ENCODE assay signal across 11 cellular contexts in genomic region chr10:103765168-103765567, GRCh38.
DNase-seq lines count a peak whose midpoint lies in the region; ATAC-seq, FAIRE-seq and TF ChIP-seq lines count a peak whose summit lies in the region.
"Had no signal": no experiment of that assay in that cellular context is flagged by ENCODE, and none has a peak within 500 bp of the region (broad histone marks: within the 10 kb centered on the region; RNA-seq: fewer than 3 reads in every experiment).

No MANE protein-coding gene starts in this region.

- in situ Hi-C loops in mammary epithelial cell (cut with MboI; ENCODE audit: low sequenced_read_pairs in 2 of 2): no loop called here

- 66% methylated on average over 4 of the region's 6 CpGs for WGBS in mammary epithelial cell (ENCODE audit: low coverage, missing lambda C conversion rate)

- no peak overlapping the region for H3K4me2 ChIP-seq in mammary epithelial cell (ENCODE audit: insufficient read depth, low read depth, low read length)

- H3K9me3 ChIP-seq in mammary epithelial cell (replicated peaks; ENCODE audit: insufficient read depth, low read length) (no peaks in the 10 kb centered on the region), breast epithelium (no peaks in the 10 kb centered on the region)
- H3K9me3 ChIP-seq: MG63, transverse colon had no signal

- TF ChIP-seq POLR2A in breast epithelium (IDR thresholded peaks at IDR 0.05): no peak

- FAIRE-seq in urothelium cell line (lab: Jason Lieb, UNC): peak; percentile 35

- ATAC-seq in HG03039 (IDR thresholded peaks at IDR 0.05; ENCODE audit: unreplicated experiment): no peak
- ATAC-seq: HCT116 had no signal

- H3K79me2 ChIP-seq in mammary epithelial cell (ENCODE audit: insufficient read depth, low read length): peaks cover 91% of the 10 kb centered on the region

- no peak for TF ChIP-seq CTCF in mammary epithelial cell (conservative IDR thresholded peaks at IDR 0.05 in 1 of 2, IDR thresholded peaks at IDR 0.05 in 1 of 2; ENCODE audit: extremely low read depth in 1 of 2, insufficient read depth in 1 of 2, low read depth in 1 of 2, low read length in 2 of 2)
- TF ChIP-seq CTCF in breast epithelium (IDR thresholded peaks at IDR 0.05): no peak
- TF ChIP-seq CTCF in fibroblast of pulmonary artery (IDR thresholded peaks at IDR 0.05; ENCODE audit: low read length, missing control alignments): no peak

- H3K4me3 ChIP-seq in mammary epithelial cell (replicated peaks in 1 of 3; ENCODE audit: insufficient read depth in 1 of 3, low read depth in 2 of 3, low read length in 3 of 3) (no peak overlapping the region), breast epithelium (no peak overlapping the region), fibroblast of pulmonary artery (replicated peaks; ENCODE audit: low read depth, low read length) (no peak overlapping the region)
- H3K4me3 ChIP-seq: MG63, transverse colon had no signal

- H3K27me3 ChIP-seq in mammary epithelial cell (ENCODE audit: insufficient read depth, low read length) (no peaks in the 10 kb centered on the region), breast epithelium (no peaks in the 10 kb centered on the region)
- H3K27me3 ChIP-seq: MG63, transverse colon had no signal

- no peak overlapping the region for H3K9ac ChIP-seq in mammary epithelial cell (ENCODE audit: insufficient read depth, low read length)

- H3K36me3 ChIP-seq in mammary epithelial cell (ENCODE audit: insufficient read depth, low read length): peaks cover 14% of the 10 kb centered on the region
- no peaks in the 10 kb centered on the region for H3K36me3 ChIP-seq in breast epithelium
- H3K36me3 ChIP-seq: MG63, transverse colon had no signal

- intact Hi-C loops in mammary epithelial cell (cut with micrococcal nuclease) (no loop called here), breast epithelium (cut with DNase I; ENCODE audit: low total_unique reads) (no loop called here)

- CTCF ChIA-PET in mammary epithelial cell (lab: Charles Lee; ENCODE audit: low non-redundant PET): interaction anchor here (0.5 kb wide), 1 partner anchor 16 kb away, joined by 3 read pairs; no protein-coding TSS in a partner anchor

- H4K20me1 ChIP-seq in mammary epithelial cell (ENCODE audit: insufficient read depth, low read length): no peaks in the 10 kb centered on the region

- no peak overlapping the region for H3K27ac ChIP-seq in mammary epithelial cell (ENCODE audit: insufficient read depth, low read depth, low read length)
- no peak overlapping the region for H3K27ac ChIP-seq in breast epithelium
- H3K27ac ChIP-seq: transverse colon had no signal

- dilution Hi-C loops in mammary epithelial cell (cut with HindIII; ENCODE audit: low sequenced_read_pairs): no loop called here

- H3K4me1 ChIP-seq in mammary epithelial cell (ENCODE audit: insufficient read depth, low read length) (peaks cover 79% of the 10 kb centered on the region), breast epithelium (no peaks in the 10 kb centered on the region)

- peak; percentile 61 for DNase-seq in mammary epithelial cell
- no peak for DNase-seq in breast epithelium (ENCODE audit: low spot score in 2 of 2)
- peak; percentile 62 for DNase-seq in SW480 (ENCODE audit: low spot score)
- peak; percentile 48 for DNase-seq in fibroblast of pulmonary artery (ENCODE audit: low read depth)
- DNase-seq in urothelium cell line (ENCODE audit: low spot score): peak; percentile 69
- no peak for DNase-seq in OCI-M1 (lab: John Stamatoyannopoulos, UW)
- DNase-seq in NCI-H2196 (lab: John Stamatoyannopoulos, UW; ENCODE audit: unreplicated experiment): no peak
- DNase-seq: MG63, transverse colon had no signal

- no TSS peak for BruUV-seq in mammary epithelial cell (replicated peaks; lab: Mats Ljungman, UMichigan)

- no peak overlapping the region for H2AFZ ChIP-seq in mammary epithelial cell (ENCODE audit: low read depth, low read length)

Comparison
In these comparisons a context has a peak if more than half of its experiments do, and no peak if none do; other contexts are left out.
1. DNase-seq: peak in mammary epithelial cell (single experiment), SW480 (single experiment), fibroblast of pulmonary artery (single experiment) and urothelium cell line (single experiment); none in breast epithelium (0 of 2), OCI-M1 (single experiment) and NCI-H2196 (single experiment).